ENCODE assay signal across 9 cellular contexts in the genomic region with DNA sequence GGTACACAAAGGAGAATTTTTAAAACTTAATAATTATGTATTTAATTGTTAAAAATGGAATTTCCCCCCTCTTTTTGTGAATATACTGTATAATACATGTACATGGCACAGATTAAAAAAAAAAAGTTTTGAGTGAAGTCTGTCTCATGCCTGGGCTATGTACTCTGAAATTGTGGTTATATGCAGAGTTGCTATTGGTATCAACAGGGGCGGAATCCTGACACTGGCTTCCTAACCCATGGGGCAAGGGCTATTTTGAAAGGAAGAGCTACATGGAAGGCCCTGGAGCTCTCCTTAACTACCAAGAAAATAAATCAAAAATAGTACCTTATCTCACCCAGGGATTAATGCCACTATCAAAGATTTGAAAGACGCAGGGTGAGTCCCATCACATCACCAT. TPM values are rescaled to one million over a fixed set of nuclear protein-coding genes. Genes with fewer than 3 reads are reported as not detected.
A peak's percentile ranks its signal among the peaks of the same experiment; 100 is the strongest.
DNase-seq lines count a peak whose midpoint lies in the region; ATAC-seq, FAIRE-seq and TF ChIP-seq lines count a peak whose summit lies in the region.
"Had no signal": no experiment of that assay in that cellular context is flagged by ENCODE, and none has a peak within 500 bp of the region (broad histone marks: within the 10 kb centered on the region; RNA-seq: fewer than 3 reads in every experiment).

No MANE protein-coding gene starts in this region.

- TF ChIP-seq CTCF in HepG2 (CRISPR knock-in tag; IDR thresholded peaks at IDR 0.05) (no peak), right lobe of liver (IDR thresholded peaks at IDR 0.05) (no peak), H9 (conservative IDR thresholded peaks at IDR 0.05) (no peak)

- H3K4me3 ChIP-seq in HepG2 (replicated peaks in 1 of 3; ENCODE audit: insufficient read depth in 1 of 3, low read depth in 2 of 3, low read length in 3 of 3), result peak overlapping the region in 2 of 3 experiments; percentile 39 to 96; a peak in 2 of 6 replicates
- peak overlapping the region in 1 of 3 donors; percentile 89 for H3K4me3 ChIP-seq in right lobe of liver
- peak overlapping the region in 1 of 2 experiments; percentile 97 for H3K4me3 ChIP-seq in mesenchymal stem cell (ENCODE audit: insufficient read depth in 1 of 2, low read depth in 1 of 2, low read length in 2 of 2)

- FAIRE-seq in HepG2 (lab: Jason Lieb, UNC), result no peak

- H3K9me3 Mint-ChIP-seq in activated naive CD8-positive, alpha-beta T cell treated with anti-CD3 and anti-CD28 coated beads, Interleukin-2, amount 50 U/mL, for 24 hours, result no peaks in the 10 kb centered on the region
- peaks cover 3 to 4% of the 10 kb centered on the region in 2 experiments; a peak in 4 of 5 replicates for H3K9me3 Mint-ChIP-seq in H9

- no peak overlapping the region for H3T11ph ChIP-seq in H9 (ENCODE audit: low read length)

- H3K36me3 ChIP-seq in HepG2 (replicated peaks in 1 of 2; ENCODE audit: control insufficient read depth in 1 of 2, insufficient read depth in 2 of 2, low read length in 2 of 2), result peaks cover 5 to 16% of the 10 kb centered on the region in 2 experiments; a peak in 4 of 5 replicates
- no peaks in the 10 kb centered on the region for H3K36me3 ChIP-seq in right lobe of liver
- H3K36me3 ChIP-seq in mesenchymal stem cell (ENCODE audit: control insufficient read depth in 1 of 2, insufficient read depth in 2 of 2, low read depth in 1 of 2, low read length in 2 of 2), result peaks cover 9 to 22% of the 10 kb centered on the region in 2 experiments

- H3K4me1 Mint-ChIP-seq in activated naive CD8-positive, alpha-beta T cell treated with anti-CD3 and anti-CD28 coated beads, Interleukin-2, amount 50 U/mL, for 24 hours, result peaks cover 31% of the 10 kb centered on the region
- peaks cover 33 to 37% of the 10 kb centered on the region in 2 experiments for H3K4me1 Mint-ChIP-seq in H9

- H2BK12ac ChIP-seq in mesenchymal stem cell (ENCODE audit: low read length in 2 of 2) (no peak overlapping the region), H9 (ENCODE audit: insufficient read length, low read depth, low read length) (no peak overlapping the region)

- no peak overlapping the region for H2BK5ac ChIP-seq in mesenchymal stem cell (ENCODE audit: low read depth, low read length, poor library complexity, severe bottlenecking)
- H2BK5ac ChIP-seq in H9 (ENCODE audit: insufficient read length, low read length), result no peak overlapping the region

- H3K27ac ChIP-seq in HepG2 (ENCODE audit: extremely low read length, insufficient read depth, low read length) (no peak overlapping the region), right lobe of liver (no peak overlapping the region), mesenchymal stem cell (ENCODE audit: low read length, poor library complexity, severe bottlenecking) (no peak overlapping the region), H9 (ENCODE audit: insufficient read length, low read depth, low read length) (no peak overlapping the region)

- H3K9ac ChIP-seq in HepG2 (ENCODE audit: insufficient read depth, low read depth, low read length) (no peak overlapping the region), mesenchymal stem cell (ENCODE audit: low read length) (peak overlapping the region; percentile 82), H9 (ENCODE audit: extremely low read depth, insufficient read length, low read length) (no peak overlapping the region)

- H3K79me2 ChIP-seq in HepG2 (ENCODE audit: insufficient read depth, low read length) (peaks cover 43% of the 10 kb centered on the region), H9 (ENCODE audit: insufficient read depth, low read length) (peaks cover 11% of the 10 kb centered on the region; the same call in 1 of the 2 replicates)

- no peak overlapping the region for H3K23ac ChIP-seq in mesenchymal stem cell (ENCODE audit: low read length in 2 of 2)
- no peak overlapping the region for H3K23ac ChIP-seq in H9 (ENCODE audit: insufficient read length, low read depth, low read length)

- TF ChIP-seq EP300 in HepG2 (IDR thresholded peaks at IDR 0.05; ENCODE audit: low read depth in 2 of 2, low read length in 2 of 2), result no peak
- no peak for TF ChIP-seq EP300 in HepG2 (CRISPR knock-in tag; IDR thresholded peaks at IDR 0.05; ENCODE audit: borderline replicate concordance)

- CTCF ChIA-PET in HepG2 (lab: Yijun Ruan, JAX; ENCODE audit: low intra/inter-chr PET ratio, low total read pairs), result no interaction called here

- in situ Hi-C loops in HepG2 (cut with HindIII; ENCODE audit: extremely low pct_ligation_motif_present, low pct_unique_long_range_greater_than_20kb), result no loop called here

- H3K18ac ChIP-seq in mesenchymal stem cell (ENCODE audit: low read depth in 1 of 2, low read length in 2 of 2), result no peak overlapping the region
- no peak overlapping the region for H3K18ac ChIP-seq in H9 (ENCODE audit: insufficient read length, low read depth, low read length)

- H3K14ac ChIP-seq in mesenchymal stem cell (ENCODE audit: low read length in 2 of 2) (no peak overlapping the region), H9 (ENCODE audit: insufficient read depth, low read length) (no peak overlapping the region)

- H3K36me3 Mint-ChIP-seq in activated naive CD8-positive, alpha-beta T cell treated with anti-CD3 and anti-CD28 coated beads, Interleukin-2, amount 50 U/mL, for 24 hours (ENCODE audit: low read depth), result peaks cover 12% of the 10 kb centered on the region
- H3K36me3 Mint-ChIP-seq in H9 (ENCODE audit: insufficient read depth in 1 of 3, low read depth in 3 of 3), result peaks cover 10 to 22% (median 20%) of the 10 kb centered on the region in 3 experiments

- H3K4me1 ChIP-seq in HepG2 (ENCODE audit: insufficient read depth, low read length), result peaks cover 59% of the 10 kb centered on the region
- peaks cover 0 to 22% (median 6%) of the 10 kb centered on the region in 4 donors for H3K4me1 ChIP-seq in right lobe of liver
- peaks cover 16% of the 10 kb centered on the region for H3K4me1 ChIP-seq in mesenchymal stem cell (ENCODE audit: control insufficient read depth, insufficient read depth, low read depth, low read length)
- peaks cover 5% of the 10 kb centered on the region; the same call in 1 of the 2 replicates for H3K4me1 ChIP-seq in H9 (ENCODE audit: insufficient read depth, low read length)

- no peak overlapping the region for H4K5ac ChIP-seq in H9 (ENCODE audit: insufficient read length, low read depth, low read length)

- no peak overlapping the region for H4K91ac ChIP-seq in mesenchymal stem cell (ENCODE audit: low read length)
- H4K91ac ChIP-seq in H9 (ENCODE audit: insufficient read length, low read depth, low read length), result no peak overlapping the region

- H2AK5ac ChIP-seq in mesenchymal stem cell (ENCODE audit: low read length, severe bottlenecking), result no peak overlapping the region
- H2AK5ac ChIP-seq in H9 (ENCODE audit: insufficient read length, low read length), result no peak overlapping the region

- H3K4me2 ChIP-seq in HepG2 (ENCODE audit: low read depth, low read length), result peak overlapping the region; percentile 88; the same call in 1 of the 2 replicates
- H3K4me2 ChIP-seq in mesenchymal stem cell (ENCODE audit: low read length, poor library complexity, severe bottlenecking), result no peak overlapping the region
- H3K4me2 ChIP-seq in H9 (ENCODE audit: insufficient read depth, insufficient read length, low read length), result no peak overlapping the region

- H4K20me1 ChIP-seq in HepG2 (ENCODE audit: insufficient read depth, low read length) (peaks cover 7% of the 10 kb centered on the region; the same call in 1 of the 2 replicates), H9 (ENCODE audit: control insufficient read depth, insufficient read depth, insufficient read length) (no peaks in the 10 kb centered on the region)

- DNase-seq in HepG2 (ENCODE audit: low spot score) (no peak), right lobe of liver (no peak), mesenchymal stem cell (no peak), H9 (no peak)
- no peak for DNase-seq in activated naive CD8-positive, alpha-beta T cell treated with anti-CD3 and anti-CD28 coated beads, Interleukin-2, amount 50 U/mL, for 24 hours
- DNase-seq: sigmoid colon had no signal

- H4K8ac ChIP-seq in mesenchymal stem cell (ENCODE audit: low read length) (no peak overlapping the region), H9 (replicated peaks; ENCODE audit: insufficient read length, low read depth, low read length) (no peak overlapping the region)

- H2AFZ ChIP-seq in HepG2 (ENCODE audit: low read length) (peak overlapping the region; percentile 59), mesenchymal stem cell (ENCODE audit: low read depth, low read length) (no peak overlapping the region), H9 (ENCODE audit: low read length) (no peak overlapping the region)

- peaks cover 15% of the 10 kb centered on the region for H3K23me2 ChIP-seq in H9 (ENCODE audit: insufficient read length, low read depth, low read length, poor library complexity, severe bottlenecking)

- H3K27me3 ChIP-seq in HepG2 (ENCODE audit: control insufficient read depth in 1 of 2, insufficient read depth in 2 of 2, low read length in 2 of 2) (no peaks in the 10 kb centered on the region), right lobe of liver (no peaks in the 10 kb centered on the region), mesenchymal stem cell (ENCODE audit: control insufficient read depth in 1 of 2, insufficient read depth in 1 of 2, low read length in 2 of 2) (no peaks in the 10 kb centered on the region), H9 (ENCODE audit: insufficient read depth, low read length) (no peaks in the 10 kb centered on the region)
- H3K27me3 ChIP-seq: sigmoid colon had no signal

- WGBS in HepG2 (ENCODE audit: low lambda C conversion rate), result 97% methylated on average over 2 of the region's 2 CpGs
- 83% methylated on average over 1 of the region's 2 CpGs for WGBS in right lobe of liver (ENCODE audit: insufficient coverage, low coverage, low lambda C conversion rate, missing lambda C conversion rate)
- WGBS in mesenchymal stem cell, result 100% methylated on average over 2 of the region's 2 CpGs
- no CpG with 5 or more reads among the region's 2 CpGs for WGBS in H9 (ENCODE audit: extremely low coverage, insufficient read length, low lambda C conversion rate)

- no peak for ATAC-seq in HepG2
- ATAC-seq in right lobe of liver, result no peak
- no peak for ATAC-seq in activated naive CD8-positive, alpha-beta T cell treated with anti-CD3 and anti-CD28 coated beads, Interleukin-2, amount 50 U/mL, for 24 hours
- ATAC-seq in HG02938 (IDR thresholded peaks at IDR 0.05; ENCODE audit: unreplicated experiment), result no peak
- ATAC-seq in GM18858 (IDR thresholded peaks at IDR 0.05; ENCODE audit: unreplicated experiment), result no peak
- ATAC-seq in HG03135 (IDR thresholded peaks at IDR 0.05; ENCODE audit: unreplicated experiment), result no peak

- TF ChIP-seq RAD21 in HepG2 (CRISPR knock-in tag; IDR thresholded peaks at IDR 0.05), result no peak

- no peaks in the 10 kb centered on the region for H3K27me3 Mint-ChIP-seq in activated naive CD8-positive, alpha-beta T cell treated with anti-CD3 and anti-CD28 coated beads, Interleukin-2, amount 50 U/mL, for 24 hours
- peaks cover 4% of the 10 kb centered on the region; the same call in 1 of the 2 replicates for H3K27me3 Mint-ChIP-seq in H9 (ENCODE audit: low read depth)

- H3K4me3 Mint-ChIP-seq in activated naive CD8-positive, alpha-beta T cell treated with anti-CD3 and anti-CD28 coated beads, Interleukin-2, amount 50 U/mL, for 24 hours, result peak overlapping the region; percentile 82
- peak overlapping the region in 1 of 2 experiments; percentile 72; a peak in 3 of 5 replicates for H3K4me3 Mint-ChIP-seq in H9

- H3K4ac ChIP-seq in mesenchymal stem cell (ENCODE audit: low read depth in 1 of 2, low read length in 2 of 2) (no peak overlapping the region), H9 (ENCODE audit: low read depth, low read length) (no peak overlapping the region)

- H2BK20ac ChIP-seq in H9 (ENCODE audit: low read depth, low read length, poor library complexity, severe bottlenecking), result no peak overlapping the region

- H3K56ac ChIP-seq in H9 (ENCODE audit: insufficient read length, low read depth, low read length), result no peak overlapping the region

- H2BK120ac ChIP-seq in mesenchymal stem cell (ENCODE audit: low read depth, low read length) (no peak overlapping the region), H9 (ENCODE audit: low read depth, low read length, poor library complexity, severe bottlenecking) (no peak overlapping the region)

- H3K9me3 ChIP-seq in HepG2 (ENCODE audit: low read length) (no peaks in the 10 kb centered on the region), right lobe of liver (no peaks in the 10 kb centered on the region), mesenchymal stem cell (ENCODE audit: control insufficient read depth, low read length) (no peaks in the 10 kb centered on the region), H9 (ENCODE audit: control insufficient read depth, low read depth, low read length) (no peaks in the 10 kb centered on the region)
- H3K9me3 ChIP-seq: sigmoid colon had no signal

- POLR2A ChIA-PET in HepG2 (lab: Yijun Ruan, JAX), result no interaction called here

- no TSS peak for BruUV-seq in HepG2 (replicated peaks; lab: Mats Ljungman, UMichigan)

- peak overlapping the region; percentile 62 for H3K27ac Mint-ChIP-seq in activated naive CD8-positive, alpha-beta T cell treated with anti-CD3 and anti-CD28 coated beads, Interleukin-2, amount 50 U/mL, for 24 hours
- H3K27ac Mint-ChIP-seq in H9, result no peak overlapping the region

- intact Hi-C loops in HepG2 (cut with micrococcal nuclease; ENCODE audit: unreplicated experiment) (no loop called here), right lobe of liver (cut with DNase I) (no loop called here)

- TF ChIP-seq POLR2A in HepG2 (IDR thresholded peaks at IDR 0.05; ENCODE audit: insufficient read depth in 1 of 2, low read depth in 2 of 2, low read length in 2 of 2), result no peak
- no peak for TF ChIP-seq POLR2A in right lobe of liver (IDR thresholded peaks at IDR 0.05)

- H3K79me1 ChIP-seq in mesenchymal stem cell (replicated peaks; ENCODE audit: low read length, poor library complexity, severe bottlenecking) (peaks cover 11% of the 10 kb centered on the region), H9 (ENCODE audit: insufficient read depth, low read depth, low read length, poor library complexity, severe bottlenecking) (peaks cover 14% of the 10 kb centered on the region)

- H2BK15ac ChIP-seq in mesenchymal stem cell (ENCODE audit: low read depth, poor library complexity, severe bottlenecking) (no peak overlapping the region), H9 (ENCODE audit: low read depth, low read length) (no peak overlapping the region)

RNA-seq across cellular contexts. Expression of gene FAM193B, which starts 0.9 kb away (rescaled TPM):
- total RNA-seq in HepG2 (2016; rRNA removed; fragmentation: Illumina TruSeq; extraction: Trizol), result 6.4 and 21.2 TPM in 2 replicates
- total RNA-seq in HepG2 (2016; cell fraction: cytosol; rRNA removed; fragmentation: Illumina TruSeq; extraction: Trizol; ENCODE audit: low read depth), result 25.5 and 27.8 TPM in 2 replicates
- 7.4 and 21.9 TPM in 2 replicates for total RNA-seq in HepG2 (2016; cell fraction: insoluble cytoplasmic fraction; rRNA removed; fragmentation: Illumina TruSeq; extraction: Trizol)
- 15.5 and 19.0 TPM in 2 replicates for total RNA-seq in HepG2 (2016; cell fraction: membrane; rRNA removed; fragmentation: Illumina TruSeq; extraction: Trizol)
- total RNA-seq in HepG2 (2016; cell fraction: nucleus; rRNA removed; fragmentation: Illumina TruSeq; extraction: Trizol), result 20.2 and 30.4 TPM in 2 replicates
- 40.9 and 42.5 TPM in 2 replicates for polyA plus RNA-seq in HepG2 (2011; rRNA removed)
- polyA plus RNA-seq in HepG2 (2011; cell fraction: cytosol; rRNA removed), result 9.5 and 15.2 TPM in 2 replicates
- 123 and 139 TPM in 2 replicates for polyA plus RNA-seq in HepG2 (2011; cell fraction: nucleus; rRNA removed)
- 23.0 and 27.4 TPM in 2 replicates for polyA plus RNA-seq in HepG2 (2012)
- polyA plus RNA-seq in HepG2 (2016; cell fraction: cytosol; fragmentation: Illumina TruSeq; extraction: Trizol; ENCODE audit: low read depth), result 5.1 and 5.6 TPM in 2 replicates
- polyA plus RNA-seq in HepG2 (2016; cell fraction: insoluble cytoplasmic fraction; fragmentation: Illumina TruSeq; extraction: Trizol; ENCODE audit: low read depth), result 11.6 and 13.7 TPM in 2 replicates
- polyA plus RNA-seq in HepG2 (2016; cell fraction: membrane; fragmentation: Illumina TruSeq; extraction: Trizol; ENCODE audit: low read depth), result 9.2 and 10.8 TPM in 2 replicates
- 87.5 and 114 TPM in 2 replicates for polyA plus RNA-seq in HepG2 (2016; cell fraction: nucleus; fragmentation: Illumina TruSeq; extraction: Trizol; ENCODE audit: insufficient read depth, low read depth)
- 19.8 and 23.5 TPM in 2 replicates for polyA minus RNA-seq in HepG2 (2011; rRNA and poly(A)+ RNA removed; ENCODE audit: low replicate concordance)
- 8.1 and 15.7 TPM in 2 replicates for polyA minus RNA-seq in HepG2 (2011; cell fraction: cytosol; rRNA and poly(A)+ RNA removed)
- polyA minus RNA-seq in HepG2 (2011; cell fraction: nucleus; rRNA and poly(A)+ RNA removed), result 24.2 and 37.9 TPM in 2 replicates
- total RNA-seq in right lobe of liver, result 10 to 100 TPM; 22.1 to 55.4 (median 39.2) TPM
- polyA plus RNA-seq in mesenchymal stem cell (2013, experiment 1 of 2), result 23.6 TPM
- 21.0 TPM for polyA plus RNA-seq in mesenchymal stem cell (2013, experiment 2 of 2)
- total RNA-seq in H9 (2021), result 65.0 and 71.5 TPM in 2 replicates

RNA-seq across cellular contexts. Expression of gene TMED9, which starts 36.8 kb away (rescaled TPM):
- total RNA-seq in HepG2 (2016; rRNA removed; fragmentation: Illumina TruSeq; extraction: Trizol), result 92.1 and 161 TPM in 2 replicates
- 17.9 and 19.9 TPM in 2 replicates for total RNA-seq in HepG2 (2016; cell fraction: cytosol; rRNA removed; fragmentation: Illumina TruSeq; extraction: Trizol; ENCODE audit: low read depth)
- 95.3 and 167 TPM in 2 replicates for total RNA-seq in HepG2 (2016; cell fraction: insoluble cytoplasmic fraction; rRNA removed; fragmentation: Illumina TruSeq; extraction: Trizol)
- total RNA-seq in HepG2 (2016; cell fraction: membrane; rRNA removed; fragmentation: Illumina TruSeq; extraction: Trizol), result 31.2 and 33.3 TPM in 2 replicates
- 146 and 166 TPM in 2 replicates for total RNA-seq in HepG2 (2016; cell fraction: nucleus; rRNA removed; fragmentation: Illumina TruSeq; extraction: Trizol)
- 336 and 350 TPM in 2 replicates for polyA plus RNA-seq in HepG2 (2011; rRNA removed)
- 325 and 399 TPM in 2 replicates for polyA plus RNA-seq in HepG2 (2011; cell fraction: cytosol; rRNA removed)
- 117 and 142 TPM in 2 replicates for polyA plus RNA-seq in HepG2 (2011; cell fraction: nucleus; rRNA removed)
- polyA plus RNA-seq in HepG2 (2012), result 178 and 218 TPM in 2 replicates
- 22.9 and 25.6 TPM in 2 replicates for polyA plus RNA-seq in HepG2 (2016; cell fraction: cytosol; fragmentation: Illumina TruSeq; extraction: Trizol; ENCODE audit: low read depth)
- 127 and 128 TPM in 2 replicates for polyA plus RNA-seq in HepG2 (2016; cell fraction: insoluble cytoplasmic fraction; fragmentation: Illumina TruSeq; extraction: Trizol; ENCODE audit: low read depth)
- polyA plus RNA-seq in HepG2 (2016; cell fraction: membrane; fragmentation: Illumina TruSeq; extraction: Trizol; ENCODE audit: low read depth), result 35.4 and 42.5 TPM in 2 replicates
- 348 and 359 TPM in 2 replicates for polyA plus RNA-seq in HepG2 (2016; cell fraction: nucleus; fragmentation: Illumina TruSeq; extraction: Trizol; ENCODE audit: insufficient read depth, low read depth)
- polyA minus RNA-seq in HepG2 (2011; rRNA and poly(A)+ RNA removed; ENCODE audit: low replicate concordance), result 179 and 310 TPM in 2 replicates
- polyA minus RNA-seq in HepG2 (2011; cell fraction: cytosol; rRNA and poly(A)+ RNA removed), result 92.6 and 98.1 TPM in 2 replicates
- polyA minus RNA-seq in HepG2 (2011; cell fraction: nucleus; rRNA and poly(A)+ RNA removed), result 66.8 and 67.1 TPM in 2 replicates
- 100 to 1,000 TPM in 5 of 6 experiments, 10 to 100 TPM in 1; 81.8 to 149 (median 133) TPM for total RNA-seq in right lobe of liver
- 290 TPM for polyA plus RNA-seq in mesenchymal stem cell (2013, experiment 1 of 2)
- 292 TPM for polyA plus RNA-seq in mesenchymal stem cell (2013, experiment 2 of 2)
- total RNA-seq in H9 (2021), result 155 and 156 TPM in 2 replicates

RNA-seq across cellular contexts. Expression of gene DDX41, which starts 38.5 kb away (rescaled TPM):
- 62.8 and 83.0 TPM in 2 replicates for total RNA-seq in HepG2 (2016; rRNA removed; fragmentation: Illumina TruSeq; extraction: Trizol)
- total RNA-seq in HepG2 (2016; cell fraction: cytosol; rRNA removed; fragmentation: Illumina TruSeq; extraction: Trizol; ENCODE audit: low read depth), result 9.4 and 10.4 TPM in 2 replicates
- 68.8 and 106 TPM in 2 replicates for total RNA-seq in HepG2 (2016; cell fraction: insoluble cytoplasmic fraction; rRNA removed; fragmentation: Illumina TruSeq; extraction: Trizol)
- total RNA-seq in HepG2 (2016; cell fraction: membrane; rRNA removed; fragmentation: Illumina TruSeq; extraction: Trizol), result 20.1 and 24.5 TPM in 2 replicates
- 56.7 and 63.3 TPM in 2 replicates for total RNA-seq in HepG2 (2016; cell fraction: nucleus; rRNA removed; fragmentation: Illumina TruSeq; extraction: Trizol)
- polyA plus RNA-seq in HepG2 (2011; rRNA removed), result 99.5 and 105 TPM in 2 replicates
- polyA plus RNA-seq in HepG2 (2011; cell fraction: cytosol; rRNA removed), result 84.0 and 131 TPM in 2 replicates
- polyA plus RNA-seq in HepG2 (2011; cell fraction: nucleus; rRNA removed), result 340 and 476 TPM in 2 replicates
- polyA plus RNA-seq in HepG2 (2012), result 39.9 and 70.4 TPM in 2 replicates
- 12.3 and 13.1 TPM in 2 replicates for polyA plus RNA-seq in HepG2 (2016; cell fraction: cytosol; fragmentation: Illumina TruSeq; extraction: Trizol; ENCODE audit: low read depth)
- polyA plus RNA-seq in HepG2 (2016; cell fraction: insoluble cytoplasmic fraction; fragmentation: Illumina TruSeq; extraction: Trizol; ENCODE audit: low read depth), result 84.7 and 86.0 TPM in 2 replicates
- polyA plus RNA-seq in HepG2 (2016; cell fraction: membrane; fragmentation: Illumina TruSeq; extraction: Trizol; ENCODE audit: low read depth), result 20.4 and 21.8 TPM in 2 replicates
- 142 and 157 TPM in 2 replicates for polyA plus RNA-seq in HepG2 (2016; cell fraction: nucleus; fragmentation: Illumina TruSeq; extraction: Trizol; ENCODE audit: insufficient read depth, low read depth)
- polyA minus RNA-seq in HepG2 (2011; rRNA and poly(A)+ RNA removed; ENCODE audit: low replicate concordance), result 101 and 102 TPM in 2 replicates
- polyA minus RNA-seq in HepG2 (2011; cell fraction: cytosol; rRNA and poly(A)+ RNA removed), result 45.9 and 55.5 TPM in 2 replicates
- polyA minus RNA-seq in HepG2 (2011; cell fraction: nucleus; rRNA and poly(A)+ RNA removed), result 103 and 117 TPM in 2 replicates
- 10 to 100 TPM; 35.1 to 64.8 (median 47.9) TPM for total RNA-seq in right lobe of liver
- polyA plus RNA-seq in mesenchymal stem cell (2013, experiment 1 of 2), result 45.5 TPM
- polyA plus RNA-seq in mesenchymal stem cell (2013, experiment 2 of 2), result 41.7 TPM
- total RNA-seq in H9 (2021), result 125 and 133 TPM in 2 replicates

RNA-seq across cellular contexts. Expression of gene B4GALT7, which starts 44.7 kb away (rescaled TPM):
- total RNA-seq in HepG2 (2016; rRNA removed; fragmentation: Illumina TruSeq; extraction: Trizol) (12.7 and 20.5 TPM in 2 replicates), right lobe of liver (10 to 100 TPM in 5 of 6 experiments, 1 to 10 TPM in 1; 9.3 to 28.7 (median 14.1) TPM), H9 (2021) (26.3 TPM in 2 replicates)
- total RNA-seq in HepG2 (2016; cell fraction: cytosol; rRNA removed; fragmentation: Illumina TruSeq; extraction: Trizol; ENCODE audit: low read depth), result 30.8 and 33.3 TPM in 2 replicates
- total RNA-seq in HepG2 (2016; cell fraction: insoluble cytoplasmic fraction; rRNA removed; fragmentation: Illumina TruSeq; extraction: Trizol), result 10.2 and 20.6 TPM in 2 replicates
- 41.1 and 48.6 TPM in 2 replicates for total RNA-seq in HepG2 (2016; cell fraction: membrane; rRNA removed; fragmentation: Illumina TruSeq; extraction: Trizol)
- 14.0 and 14.7 TPM in 2 replicates for total RNA-seq in HepG2 (2016; cell fraction: nucleus; rRNA removed; fragmentation: Illumina TruSeq; extraction: Trizol)
- polyA plus RNA-seq in HepG2 (2011; rRNA removed), result 16.4 and 22.3 TPM in 2 replicates
- polyA plus RNA-seq in HepG2 (2011; cell fraction: cytosol; rRNA removed), result 17.5 and 28.4 TPM in 2 replicates
- polyA plus RNA-seq in HepG2 (2011; cell fraction: nucleus; rRNA removed), result 28.2 and 30.7 TPM in 2 replicates
- 10.0 and 12.5 TPM in 2 replicates for polyA plus RNA-seq in HepG2 (2012)
- polyA plus RNA-seq in HepG2 (2016; cell fraction: cytosol; fragmentation: Illumina TruSeq; extraction: Trizol; ENCODE audit: low read depth), result 38.6 and 42.4 TPM in 2 replicates
- polyA plus RNA-seq in HepG2 (2016; cell fraction: insoluble cytoplasmic fraction; fragmentation: Illumina TruSeq; extraction: Trizol; ENCODE audit: low read depth), result 10.2 and 11.7 TPM in 2 replicates
- polyA plus RNA-seq in HepG2 (2016; cell fraction: membrane; fragmentation: Illumina TruSeq; extraction: Trizol; ENCODE audit: low read depth), result 38.8 and 38.9 TPM in 2 replicates
- polyA plus RNA-seq in HepG2 (2016; cell fraction: nucleus; fragmentation: Illumina TruSeq; extraction: Trizol; ENCODE audit: insufficient read depth, low read depth), result 24.9 and 27.8 TPM in 2 replicates
- polyA minus RNA-seq in HepG2 (2011; rRNA and poly(A)+ RNA removed; ENCODE audit: low replicate concordance), result 21.7 and 33.1 TPM in 2 replicates
- 8.7 and 10.7 TPM in 2 replicates for polyA minus RNA-seq in HepG2 (2011; cell fraction: cytosol; rRNA and poly(A)+ RNA removed)
- polyA minus RNA-seq in HepG2 (2011; cell fraction: nucleus; rRNA and poly(A)+ RNA removed), result 15.4 and 16.4 TPM in 2 replicates
- polyA plus RNA-seq in mesenchymal stem cell (2013, experiment 1 of 2), result 33.5 TPM
- 35.4 TPM for polyA plus RNA-seq in mesenchymal stem cell (2013, experiment 2 of 2)

RNA-seq across cellular contexts. Expression of gene DOK3, which starts 45.6 kb away (rescaled TPM):
- 0.48 and 1.4 TPM in 2 replicates for total RNA-seq in HepG2 (2016; rRNA removed; fragmentation: Illumina TruSeq; extraction: Trizol)
- 0.44 and 0.51 TPM in 2 replicates for total RNA-seq in HepG2 (2016; cell fraction: cytosol; rRNA removed; fragmentation: Illumina TruSeq; extraction: Trizol; ENCODE audit: low read depth)
- total RNA-seq in HepG2 (2016; cell fraction: insoluble cytoplasmic fraction; rRNA removed; fragmentation: Illumina TruSeq; extraction: Trizol), result 0.40 and 1.6 TPM in 2 replicates
- total RNA-seq in HepG2 (2016; cell fraction: membrane; rRNA removed; fragmentation: Illumina TruSeq; extraction: Trizol), result 0.43 and 0.52 TPM in 2 replicates
- total RNA-seq in HepG2 (2016; cell fraction: nucleus; rRNA removed; fragmentation: Illumina TruSeq; extraction: Trizol), result 3.1 and 3.4 TPM in 2 replicates
- 1.5 and 1.7 TPM in 2 replicates for polyA plus RNA-seq in HepG2 (2011; rRNA removed)
- 0.45 and 0.52 TPM in 2 replicates for polyA plus RNA-seq in HepG2 (2011; cell fraction: cytosol; rRNA removed)
- polyA plus RNA-seq in HepG2 (2011; cell fraction: nucleus; rRNA removed), result 11.5 and 16.7 TPM in 2 replicates
- 0.60 and 1.5 TPM in 2 replicates for polyA plus RNA-seq in HepG2 (2012)
- polyA plus RNA-seq in HepG2 (2016; cell fraction: cytosol; fragmentation: Illumina TruSeq; extraction: Trizol; ENCODE audit: low read depth), result 0.17 and 0.23 TPM in 2 replicates
- polyA plus RNA-seq in HepG2 (2016; cell fraction: insoluble cytoplasmic fraction; fragmentation: Illumina TruSeq; extraction: Trizol; ENCODE audit: low read depth), result 0.77 and 0.99 TPM in 2 replicates
- polyA plus RNA-seq in HepG2 (2016; cell fraction: membrane; fragmentation: Illumina TruSeq; extraction: Trizol; ENCODE audit: low read depth), result 0.26 and 0.50 TPM in 2 replicates
- polyA plus RNA-seq in HepG2 (2016; cell fraction: nucleus; fragmentation: Illumina TruSeq; extraction: Trizol; ENCODE audit: insufficient read depth, low read depth), result 7.2 and 8.3 TPM in 2 replicates
- 3.4 and 4.3 TPM in 2 replicates for polyA minus RNA-seq in HepG2 (2011; rRNA and poly(A)+ RNA removed; ENCODE audit: low replicate concordance)
- polyA minus RNA-seq in HepG2 (2011; cell fraction: cytosol; rRNA and poly(A)+ RNA removed), result not detected in 2 replicates
- 4.4 and 4.8 TPM in 2 replicates for polyA minus RNA-seq in HepG2 (2011; cell fraction: nucleus; rRNA and poly(A)+ RNA removed)
- 1 to 10 TPM; 2.5 to 6.6 (median 3.9) TPM for total RNA-seq in right lobe of liver
- 1.3 TPM for polyA plus RNA-seq in mesenchymal stem cell (2013, experiment 1 of 2)
- 1.4 TPM for polyA plus RNA-seq in mesenchymal stem cell (2013, experiment 2 of 2)
- total RNA-seq in H9 (2021), result 15.9 and 16.4 TPM in 2 replicates
